In genomic region chrX:139734996-139735395, GRCh38 we compare ENCODE assay signal across 33 cellular contexts. TPM values are rescaled to one million over a fixed set of nuclear protein-coding genes. Genes with fewer than 3 reads are reported as not detected.
"Had no signal": no experiment of that assay in that cellular context is flagged by ENCODE, and none has a peak within 500 bp of the region (broad histone marks: within the 10 kb centered on the region; RNA-seq: fewer than 3 reads in every experiment).

No MANE protein-coding gene starts in this region.

- H3K4me1 ChIP-seq: ascending aorta had no signal

- H3K27ac ChIP-seq: ascending aorta, VCaP had no signal

- H3K4me3 Mint-ChIP-seq: activated B cell treated with CpG ODN at 0.5 μM for 24 hours; activated CD4-positive, alpha-beta memory T cell treated with anti-CD3 and anti-CD28 coated beads for 36 hours; activated CD4-positive, alpha-beta T cell treated with anti-CD3 and anti-CD28 coated beads, Interleukin-2, amount 10 ng/mL, durations not matched to agents 24 days and 14 days; activated CD8-positive, alpha-beta memory T cell treated with anti-CD3 and anti-CD28 coated beads, Interleukin-2, amount 10 ng/mL, durations not matched to agents 7 days and 5 days; activated CD8-positive, alpha-beta T cell treated with anti-CD3 and anti-CD28 coated beads for 36 hours; activated naive CD4-positive, alpha-beta T cell treated with anti-CD3 and anti-CD28 coated beads, Interleukin-2, amount 10 ng/mL, durations not matched to agents 7 days and 5 days; activated naive CD4-positive, alpha-beta T cell treated with anti-CD3 and anti-CD28 coated beads, Interleukin-2, amount 50 U/mL, for 24 hours; activated naive CD8-positive, alpha-beta T cell; activated naive CD8-positive, alpha-beta T cell treated with anti-CD3 and anti-CD28 coated beads, Interleukin-2, amount 10 ng/mL, durations not matched to agents 7 days and 5 days; activated naive CD8-positive, alpha-beta T cell treated with anti-CD3 and anti-CD28 coated beads, Interleukin-2, amount 50 U/mL, for 24 hours; activated T-cell treated with anti-CD3 and anti-CD28 coated beads, Interleukin-2, amount 50 U/mL, for 24 hours; brain; T-helper 1 cell treated with Interleukin-12 subunit alpha and Interleukin-12 subunit beta and Interleukin-4 antibody, amounts not matched to agents 30 μg/mL and 1 μg/mL, for 36 hours; T-helper 2 cell treated with Interferon-gamma antibody and Interleukin-4, amounts not matched to agents 5 μg/mL and 100 μg/mL, for 36 hours had no signal

- ATAC-seq: activated CD8-positive, alpha-beta memory T cell treated with anti-CD3 and anti-CD28 coated beads, Interleukin-2, amount 10 ng/mL, durations not matched to agents 7 days and 5 days; activated CD8-positive, alpha-beta T cell treated with anti-CD3 and anti-CD28 coated beads for 36 hours; activated naive CD8-positive, alpha-beta T cell treated with anti-CD3 and anti-CD28 coated beads, Interleukin-2, amount 50 U/mL, for 24 hours had no signal

- H3K27me3 Mint-ChIP-seq: activated B cell treated with CpG ODN at 0.5 μM for 24 hours; activated CD4-positive, alpha-beta memory T cell treated with anti-CD3 and anti-CD28 coated beads for 36 hours; activated CD4-positive, alpha-beta T cell treated with anti-CD3 and anti-CD28 coated beads, Interleukin-2, amount 10 ng/mL, durations not matched to agents 24 days and 14 days; activated CD8-positive, alpha-beta memory T cell treated with anti-CD3 and anti-CD28 coated beads, Interleukin-2, amount 10 ng/mL, durations not matched to agents 7 days and 5 days; activated CD8-positive, alpha-beta T cell treated with anti-CD3 and anti-CD28 coated beads for 36 hours; activated naive CD4-positive, alpha-beta T cell treated with anti-CD3 and anti-CD28 coated beads, Interleukin-2, amount 10 ng/mL, durations not matched to agents 7 days and 5 days; activated naive CD4-positive, alpha-beta T cell treated with anti-CD3 and anti-CD28 coated beads, Interleukin-2, amount 50 U/mL, for 24 hours; activated naive CD8-positive, alpha-beta T cell; activated naive CD8-positive, alpha-beta T cell treated with anti-CD3 and anti-CD28 coated beads, Interleukin-2, amount 10 ng/mL, durations not matched to agents 7 days and 5 days; activated naive CD8-positive, alpha-beta T cell treated with anti-CD3 and anti-CD28 coated beads, Interleukin-2, amount 50 U/mL, for 24 hours; activated T-cell treated with anti-CD3 and anti-CD28 coated beads, Interleukin-2, amount 50 U/mL, for 24 hours; brain had no signal

- H3K9me3 ChIP-seq: ascending aorta had no signal

- DNase-seq: activated B cell treated with CpG ODN at 0.5 μM for 24 hours; activated CD4-positive, alpha-beta memory T cell treated with anti-CD3 and anti-CD28 coated beads for 36 hours; activated CD4-positive, alpha-beta T cell treated with anti-CD3 and anti-CD28 coated beads for 4 hours; activated CD4-positive, alpha-beta T cell treated with anti-CD3 and anti-CD28 coated beads, Interleukin-2, amount 10 ng/mL, durations not matched to agents 24 days and 14 days; activated CD4-positive, alpha-beta T cell treated with anti-CD3 and anti-CD28 coated beads, Interleukin-2, amount 50 U/mL, for 1 hour; activated CD4-positive, alpha-beta T cell treated with anti-CD3 and anti-CD28 coated beads, Interleukin-2, amount 50 U/mL, for 4 hours; activated CD4-positive, CD25-positive, alpha-beta regulatory T cell treated with anti-CD3 and anti-CD28 coated beads, Interleukin-2, amount 50 U/mL, for 72 hours; activated CD8-positive, alpha-beta memory T cell treated with anti-CD3 and anti-CD28 coated beads, Interleukin-2, amount 10 ng/mL, durations not matched to agents 7 days and 5 days; activated CD8-positive, alpha-beta memory T cell treated with anti-CD3 and anti-CD28 coated beads, Interleukin-2, amount 50 U/mL, for 48 hours; activated CD8-positive, alpha-beta T cell treated with anti-CD3 and anti-CD28 coated beads for 36 hours; activated effector memory CD4-positive, alpha-beta T cell treated with Interleukin-2 at 50 U/mL for 16 hours; activated gamma-delta T cell; activated naive CD4-positive, alpha-beta T cell treated with anti-CD3 and anti-CD28 coated beads, Interleukin-2, amount 10 ng/mL, durations not matched to agents 7 days and 5 days; activated naive CD4-positive, alpha-beta T cell treated with Interleukin-2 at 50 U/mL for 16 hours; activated naive CD8-positive, alpha-beta T cell treated with anti-CD3 and anti-CD28 coated beads, Interleukin-2, amount 10 ng/mL, durations not matched to agents 7 days and 5 days; activated naive CD8-positive, alpha-beta T cell treated with anti-CD3 and anti-CD28 coated beads, Interleukin-2, amount 50 U/mL, for 24 hours; activated T-cell treated with anti-CD3 and anti-CD28 coated beads, Interleukin-2, amount 50 U/mL, for 24 hours; activated T-cell treated with anti-CD3 and anti-CD28 coated beads, Interleukin-2, amount 50 U/mL, for 48 hours; amygdala; anterior cingulate cortex; central memory CD4-positive, alpha-beta T cell; T-helper 1 cell; T-helper 2 cell; T-helper 9 cell had no signal

- H3K4me1 Mint-ChIP-seq: activated B cell treated with CpG ODN at 0.5 μM for 24 hours, brain had no signal

- H3K36me3 ChIP-seq: ascending aorta had no signal

- H3K9me3 Mint-ChIP-seq: activated B cell treated with CpG ODN at 0.5 μM for 24 hours; activated CD4-positive, alpha-beta memory T cell treated with anti-CD3 and anti-CD28 coated beads for 36 hours; activated CD8-positive, alpha-beta T cell treated with anti-CD3 and anti-CD28 coated beads for 36 hours; activated naive CD4-positive, alpha-beta T cell treated with anti-CD3 and anti-CD28 coated beads, Interleukin-2, amount 10 ng/mL, durations not matched to agents 7 days and 5 days; activated naive CD4-positive, alpha-beta T cell treated with anti-CD3 and anti-CD28 coated beads, Interleukin-2, amount 50 U/mL, for 24 hours; activated naive CD8-positive, alpha-beta T cell treated with anti-CD3 and anti-CD28 coated beads, Interleukin-2, amount 10 ng/mL, durations not matched to agents 7 days and 5 days; activated naive CD8-positive, alpha-beta T cell treated with anti-CD3 and anti-CD28 coated beads, Interleukin-2, amount 50 U/mL, for 24 hours; activated T-cell treated with anti-CD3 and anti-CD28 coated beads, Interleukin-2, amount 50 U/mL, for 24 hours; activated T-helper 2 cell treated with anti-CD3 and anti-CD28 coated beads, Interferon-gamma antibody, Interleukin-2, Interleukin-4, amounts not matched to agents 10 μg/mL and 5 μg/mL and 100 μg/mL, durations not matched to agents 14 hours and 24 hours and 36 hours; brain; T-helper 2 cell treated with Interferon-gamma antibody and Interleukin-4, amounts not matched to agents 5 μg/mL and 100 μg/mL, for 36 hours had no signal

- FAIRE-seq: TTC549 had no signal

- H3K27me3 ChIP-seq: ascending aorta had no signal

- H3K4me3 ChIP-seq: ascending aorta had no signal

- H3K27ac Mint-ChIP-seq: activated B cell treated with CpG ODN at 0.5 μM for 24 hours; activated CD4-positive, alpha-beta memory T cell treated with anti-CD3 and anti-CD28 coated beads for 36 hours; activated CD4-positive, alpha-beta T cell treated with anti-CD3 and anti-CD28 coated beads, Interleukin-2, amount 10 ng/mL, durations not matched to agents 24 days and 14 days; activated CD8-positive, alpha-beta memory T cell treated with anti-CD3 and anti-CD28 coated beads, Interleukin-2, amount 10 ng/mL, durations not matched to agents 7 days and 5 days; activated CD8-positive, alpha-beta T cell treated with anti-CD3 and anti-CD28 coated beads for 36 hours; activated naive CD4-positive, alpha-beta T cell treated with anti-CD3 and anti-CD28 coated beads, Interleukin-2, amount 10 ng/mL, durations not matched to agents 7 days and 5 days; activated naive CD4-positive, alpha-beta T cell treated with anti-CD3 and anti-CD28 coated beads, Interleukin-2, amount 50 U/mL, for 24 hours; activated naive CD8-positive, alpha-beta T cell; activated naive CD8-positive, alpha-beta T cell treated with anti-CD3 and anti-CD28 coated beads, Interleukin-2, amount 10 ng/mL, durations not matched to agents 7 days and 5 days; activated naive CD8-positive, alpha-beta T cell treated with anti-CD3 and anti-CD28 coated beads, Interleukin-2, amount 50 U/mL, for 24 hours; activated T-cell treated with anti-CD3 and anti-CD28 coated beads, Interleukin-2, amount 50 U/mL, for 24 hours; activated T-helper 2 cell treated with anti-CD3 and anti-CD28 coated beads, Interferon-gamma antibody, Interleukin-2, Interleukin-4, amounts not matched to agents 10 μg/mL and 5 μg/mL and 100 μg/mL, durations not matched to agents 14 hours and 24 hours and 36 hours; brain; T-helper 1 cell treated with Interleukin-12 subunit alpha and Interleukin-12 subunit beta and Interleukin-4 antibody, amounts not matched to agents 30 μg/mL and 1 μg/mL, for 36 hours; T-helper 2 cell treated with Interferon-gamma antibody and Interleukin-4, amounts not matched to agents 5 μg/mL and 100 μg/mL, for 36 hours had no signal

RNA-seq across cellular contexts. Expression of gene MCF2, which starts 27.0 kb away (rescaled TPM):
- total RNA-seq: ascending aorta had no signal
